In genomic region chr1:238319957-238320356, GRCh38 we compare ENCODE assay signal across 7 cellular contexts.
"Had no signal": no experiment of that assay in that cellular context is flagged by ENCODE, and none has a peak within 500 bp of the region (broad histone marks: within the 10 kb centered on the region; RNA-seq: fewer than 3 reads in every experiment).

No MANE protein-coding gene starts in this region.

- DNase-seq: GOT3, H9, HCEC 1CT, IMR-90 had no signal

- H3K4me3 Mint-ChIP-seq: H9 had no signal

- H3K4me3 ChIP-seq: K562 had no signal

- ATAC-seq: K562 had no signal

- H3K27ac Mint-ChIP-seq: H9 had no signal

- FAIRE-seq: H54, HTR-8/SVneo, K562 had no signal
